Comparison of ENCODE assay signal across 9 cellular contexts in genomic region chr12:38771871-38772270, GRCh38.
A peak's percentile ranks its signal among the peaks of the same experiment; 100 is the strongest.
DNase-seq lines count a peak whose midpoint lies in the region; ATAC-seq and TF ChIP-seq lines count a peak whose summit lies in the region.
"Had no signal": no experiment of that assay in that cellular context is flagged by ENCODE, and none has a peak within 500 bp of the region (broad histone marks: within the 10 kb centered on the region; RNA-seq: fewer than 3 reads in every experiment).

No MANE protein-coding gene starts in this region.

- ATAC-seq in GM21390 (IDR thresholded peaks at IDR 0.05; ENCODE audit: unreplicated experiment) = peak; percentile 66
- peak; percentile 63 for ATAC-seq in HG03565 (IDR thresholded peaks at IDR 0.05; ENCODE audit: unreplicated experiment)

- H3K27me3 ChIP-seq in GM06990 (replicated peaks; ENCODE audit: control insufficient read depth, insufficient read depth, low read length) = no peaks in the 10 kb centered on the region

- TF ChIP-seq CTCF in GM06990 (IDR thresholded peaks at IDR 0.05; ENCODE audit: insufficient read depth, low read length, poor library complexity, severe bottlenecking) (no peak), fibroblast of villous mesenchyme (IDR thresholded peaks at IDR 0.05; ENCODE audit: insufficient read depth, low read depth, low read length) (no peak)

- H3K36me3 ChIP-seq in GM06990 (ENCODE audit: control insufficient read depth, insufficient read depth, low read length) = no peaks in the 10 kb centered on the region

- DNase-seq in GM06990 (ENCODE audit: extremely low read depth, insufficient read length) = peak; percentile 33
- DNase-seq in fibroblast of villous mesenchyme (ENCODE audit: low read depth) = peak; percentile 38
- DNase-seq in mesenteric fat pad (ENCODE audit: low spot score) = no peak
- no peak for DNase-seq in LoVo (ENCODE audit: low spot score)
- no peak for DNase-seq in NCI-H1092 (lab: John Stamatoyannopoulos, UW)
- no peak for DNase-seq in NCI-H187 treated with DMSO at 0.1 percent for 48 hours (lab: John Stamatoyannopoulos, UW)

- peak overlapping the region; percentile 23 for H3K4me3 ChIP-seq in GM06990 (replicated peaks; ENCODE audit: low read depth, low read length)
- no peak overlapping the region for H3K4me3 ChIP-seq in fibroblast of villous mesenchyme (ENCODE audit: low read depth, low read length)
- H3K4me3 ChIP-seq: lung had no signal

Comparison
In these comparisons a context has a peak if more than half of its experiments do, and no peak if none do; other contexts are left out.
1. DNase-seq: peak in GM06990 (single experiment) and fibroblast of villous mesenchyme (single experiment); none in mesenteric fat pad (single experiment), LoVo (single experiment), NCI-H1092 (single experiment) and NCI-H187 treated with DMSO at 0.1 percent for 48 hours (single experiment).